14 cellular contexts compared by ENCODE assay signal in the genomic region with DNA sequence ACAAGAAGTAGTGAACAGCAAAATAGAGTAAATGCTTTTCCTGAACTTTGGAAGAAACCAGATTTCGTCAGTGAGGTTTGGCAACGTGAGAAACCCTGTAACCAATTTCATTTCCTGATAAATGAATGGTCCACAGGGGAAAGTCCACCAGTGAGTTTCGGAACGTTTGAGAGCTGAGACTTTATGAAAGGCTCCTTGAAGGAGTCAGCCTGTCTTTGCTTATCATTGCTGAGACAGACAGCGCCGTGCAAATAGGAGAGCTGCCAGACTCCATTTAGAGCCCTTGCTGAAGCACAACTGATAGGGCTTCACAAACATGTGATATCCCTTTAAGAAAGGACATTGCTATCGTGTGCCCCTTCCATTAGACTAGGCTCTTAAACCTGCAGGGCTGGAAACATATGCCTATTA.
A peak's percentile ranks its signal among the peaks of the same experiment; 100 is the strongest.
DNase-seq lines count a peak whose midpoint lies in the region; ATAC-seq and TF ChIP-seq lines count a peak whose summit lies in the region.
"Had no signal": no experiment of that assay in that cellular context is flagged by ENCODE, and none has a peak within 500 bp of the region (broad histone marks: within the 10 kb centered on the region; RNA-seq: fewer than 3 reads in every experiment).

No MANE protein-coding gene starts in this region.

- H3K9me3 ChIP-seq in right atrium auricular region: no peaks in the 10 kb centered on the region
- H3K9me3 ChIP-seq in duodenal mucosa (ENCODE audit: control insufficient read depth in 1 of 2, low read length in 2 of 2): no peaks in the 10 kb centered on the region
- no peaks in the 10 kb centered on the region for H3K9me3 ChIP-seq in lung (ENCODE audit: control insufficient read depth in 2 of 2, insufficient read depth in 1 of 2, low read length in 1 of 2)

- no peak for TF ChIP-seq CTCF in right atrium auricular region (IDR thresholded peaks at IDR 0.05)
- TF ChIP-seq CTCF in lung (IDR thresholded peaks at IDR 0.05; ENCODE audit: control extremely low read depth, extremely low read depth): no peak

- H3K4me3 ChIP-seq in right atrium auricular region (peak overlapping the region in 1 of 2 donors; percentile 15), duodenal mucosa (ENCODE audit: low read depth in 1 of 2, low read length in 2 of 2) (peak overlapping the region; percentile 23 to 29), lung (no peak overlapping the region)

- ATAC-seq in Right ventricle myocardium superior (ENCODE audit: poor library complexity) (peak; percentile 77), lung (ENCODE audit: insufficient read depth, low FRiP score) (peak; percentile 15), HG03159 (IDR thresholded peaks at IDR 0.05; ENCODE audit: unreplicated experiment) (no peak), HG03139 (IDR thresholded peaks at IDR 0.05; ENCODE audit: unreplicated experiment) (no peak)
- ATAC-seq: activated CD8-positive, alpha-beta T cell treated with anti-CD3 and anti-CD28 coated beads, Interleukin-2, amount 10 ng/mL, durations not matched to agents 7 days and 5 days; PC-3; T-helper 17 cell had no signal

- H3K36me3 ChIP-seq in right atrium auricular region (no peaks in the 10 kb centered on the region), duodenal mucosa (ENCODE audit: control insufficient read depth in 1 of 2, insufficient read depth in 2 of 2, low read length in 2 of 2) (no peaks in the 10 kb centered on the region), lung (ENCODE audit: control insufficient read depth in 2 of 2, insufficient read depth in 2 of 2, low read length in 2 of 2) (no peaks in the 10 kb centered on the region)

- peak overlapping the region in 1 of 2 donors; percentile 20 for H3K9ac ChIP-seq in duodenal mucosa (ENCODE audit: low read depth in 1 of 2, low read length in 2 of 2)
- H3K9ac ChIP-seq: parathyroid adenoma had no signal

- DNase-seq in Right ventricle myocardium superior: peak; percentile 43
- no peak for DNase-seq in right atrium auricular region (ENCODE audit: low spot score)
- no peak for DNase-seq in lung (ENCODE audit: low spot score)
- DNase-seq in mesenteric fat pad (ENCODE audit: low spot score): no peak
- DNase-seq in SK-N-DZ (ENCODE audit: low spot score): no peak
- DNase-seq: activated CD8-positive, alpha-beta T cell treated with anti-CD3 and anti-CD28 coated beads, Interleukin-2, amount 10 ng/mL, durations not matched to agents 7 days and 5 days; effector CD4-positive, alpha-beta T cell; NCI-H446; PC-3; T-helper 17 cell had no signal

- H3K27ac ChIP-seq in right atrium auricular region: peak overlapping the region in 1 of 2 donors; percentile 52
- H3K27ac ChIP-seq in duodenal mucosa (ENCODE audit: low read depth, low read length): no peak overlapping the region
- no peak overlapping the region for H3K27ac ChIP-seq in lung (ENCODE audit: low read depth in 1 of 2, low read length in 1 of 2)
- H3K27ac ChIP-seq: parathyroid adenoma had no signal

- peaks cover 0 to 7% of the 10 kb centered on the region in 2 donors for H3K4me1 ChIP-seq in right atrium auricular region
- peaks cover 0 to 23% of the 10 kb centered on the region in 2 donors for H3K4me1 ChIP-seq in duodenal mucosa (ENCODE audit: control insufficient read depth in 1 of 2, insufficient read depth in 2 of 2, low read length in 2 of 2)
- H3K4me1 ChIP-seq in lung (ENCODE audit: control insufficient read depth in 2 of 2, insufficient read depth in 2 of 2, low read length in 2 of 2): peaks cover 0 to 4% of the 10 kb centered on the region in 2 donors
- H3K4me1 ChIP-seq: parathyroid adenoma had no signal

- 43 to 50% methylated on average over 7 of the region's 7 CpGs for WGBS in lung, 2 donors

- H3K27me3 ChIP-seq in right atrium auricular region: no peaks in the 10 kb centered on the region
- H3K27me3 ChIP-seq in duodenal mucosa (ENCODE audit: control insufficient read depth in 1 of 2, insufficient read depth in 2 of 2, low read length in 2 of 2): no peaks in the 10 kb centered on the region
- H3K27me3 ChIP-seq in lung (ENCODE audit: control insufficient read depth, insufficient read depth): no peaks in the 10 kb centered on the region

- intact Hi-C loops in Right ventricle myocardium superior (cut with DNase I): no loop called here

Comparison
In these comparisons a context has a peak if more than half of its experiments do, and no peak if none do; other contexts are left out.
1. ATAC-seq: peak in Right ventricle myocardium superior (single experiment) and lung (single experiment); none in HG03159 (single experiment) and HG03139 (single experiment).